In the genomic region with DNA sequence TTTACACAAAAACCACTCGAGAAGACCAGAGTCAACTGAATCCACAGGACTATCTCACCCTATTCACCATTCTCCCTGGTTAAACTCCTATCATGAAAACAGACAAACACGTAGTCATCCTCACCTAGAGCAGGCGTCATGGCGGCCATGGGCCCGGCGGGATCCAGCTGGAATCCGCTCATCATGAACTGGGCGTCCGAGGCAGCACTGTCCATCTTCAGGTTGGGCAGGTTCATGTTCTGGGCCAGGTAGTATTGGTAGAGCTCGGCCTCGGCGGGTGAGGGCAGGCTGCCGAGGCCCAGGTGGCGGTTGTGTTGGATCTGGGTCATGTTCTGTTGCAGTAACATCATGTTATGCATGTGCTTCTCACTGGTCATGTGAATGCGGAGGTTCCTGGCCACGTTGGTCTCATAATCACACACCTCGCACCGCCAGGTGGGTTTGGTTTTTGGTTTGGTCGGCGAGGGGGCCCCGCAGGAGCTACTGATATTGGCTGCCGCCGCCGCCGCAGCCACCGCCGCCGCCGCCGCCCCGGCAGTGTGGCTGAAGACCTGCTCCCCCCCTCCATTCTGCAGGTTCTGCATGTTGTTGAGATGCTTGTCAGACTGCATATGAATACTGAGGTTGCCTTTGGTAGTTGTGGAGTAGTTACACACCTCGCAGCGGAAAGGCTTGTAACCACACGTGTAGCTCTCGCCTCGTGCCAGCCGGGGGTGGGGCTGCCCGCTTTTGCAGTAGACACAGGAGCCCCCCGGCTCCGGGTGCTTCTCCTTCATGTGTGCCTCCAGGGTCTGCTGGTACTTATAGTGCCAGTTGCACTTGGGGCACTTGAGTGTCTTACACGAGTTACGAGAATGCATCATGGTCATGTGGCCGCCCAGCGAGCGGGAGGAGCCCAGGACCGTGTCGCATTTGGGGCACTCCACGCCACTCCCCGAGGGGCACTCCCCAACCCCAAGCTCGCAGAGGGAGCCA, we compare ENCODE assay signal across 23 cellular contexts.
"Had no signal": no experiment of that assay in that cellular context is flagged by ENCODE, and none has a peak within 500 bp of the region (broad histone marks: within the 10 kb centered on the region; RNA-seq: fewer than 3 reads in every experiment).

No MANE protein-coding gene starts in this region.

- H3K27me3 ChIP-seq: colonic mucosa, foreskin keratinocyte, hepatocyte, neutrophil, ovary, spleen, testis, tibial nerve, upper lobe of right lung had no signal

- H3K4me1 ChIP-seq: colonic mucosa, foreskin keratinocyte, spleen, testis, upper lobe of right lung had no signal

- H3K4me2 ChIP-seq: hepatocyte had no signal

- H2AFZ ChIP-seq: hepatocyte had no signal

- H3K36me3 ChIP-seq: colonic mucosa, neutrophil, ovary had no signal

- DNase-seq: colonic mucosa; dermis blood vessel endothelial cell; erythroblast; foreskin keratinocyte; head of caudate nucleus; left colon; left ventricle myocardium superior; mesenchymal stem cell; naive B cell; ovary; right cardiac atrium; spleen; stimulated activated CD4-positive, alpha-beta T cell treated with anti-CD3 and anti-CD28 coated beads, Interleukin-15, amount 100 ng/mL, for 24 hours; stimulated activated CD4-positive, alpha-beta T cell treated with anti-CD3 and anti-CD28 coated beads, Interleukin-1b, Interleukin-23, amount 100 ng/mL, for 48 hours; stimulated activated CD4-positive, alpha-beta T cell treated with anti-CD3 and anti-CD28 coated beads, Interleukin-4, amount 100 ng/mL, for 24 hours; stimulated activated naive B cell treated with anti-CD40 and anti-IgM and Interleukin-4, amounts not matched to agents 10 μg/mL and 1 μg/mL and 100 μg/mL, for 72 hours; stimulated activated naive CD8-positive, alpha-beta T cell treated with anti-CD3 and anti-CD28 coated beads, Interleukin-15, amount 100 ng/mL, for 72 hours; testis; upper lobe of right lung had no signal

- H3K4me3 ChIP-seq: colonic mucosa, hepatocyte, lung, ovary, spleen, testis, tibial nerve, upper lobe of right lung had no signal

- H3K27ac ChIP-seq: colonic mucosa, foreskin keratinocyte, hepatocyte, neutrophil, ovary, spleen, testis, tibial nerve, upper lobe of right lung had no signal

- ATAC-seq: foreskin keratinocyte; left colon; left ventricle myocardium superior; right cardiac atrium; stimulated activated naive B cell treated with anti-CD40 and anti-IgM and Interleukin-4, amounts not matched to agents 10 μg/mL and 1 μg/mL and 100 μg/mL, for 72 hours; stimulated activated naive CD8-positive, alpha-beta T cell treated with anti-CD3 and anti-CD28 coated beads, Interleukin-15, amount 100 ng/mL, for 72 hours; upper lobe of right lung had no signal

- H3K9me3 ChIP-seq: colonic mucosa, neutrophil, ovary, testis, tibial nerve, upper lobe of right lung had no signal
